Comparison of ENCODE assay signal across 1 cellular context in genomic region chr2:124018894-124019293, GRCh38.
TF ChIP-seq lines count a peak whose summit lies in the region.

No MANE protein-coding gene starts in this region.

TF ChIP-seq in SK-N-SH, 30 proteins besides CTCF, POLR2A, EP300 and RAD21 (continued from another document):
- TF ChIP-seq POLR2AphosphoS5 (IDR thresholded peaks at IDR 0.05; ENCODE audit: low read depth, low read length), result no peak
